9 cellular contexts compared by ENCODE assay signal in genomic region chr9:91420471-91421021, GRCh38. TPM values are rescaled to one million over a fixed set of nuclear protein-coding genes. Genes with fewer than 3 reads are reported as not detected.
DNase-seq lines count a peak whose midpoint lies in the region; ATAC-seq, FAIRE-seq and TF ChIP-seq lines count a peak whose summit lies in the region.
"Had no signal": no experiment of that assay in that cellular context is flagged by ENCODE, and none has a peak within 500 bp of the region (broad histone marks: within the 10 kb centered on the region; RNA-seq: fewer than 3 reads in every experiment).

No MANE protein-coding gene starts in this region.

- no peak for TF ChIP-seq POLR2A in breast epithelium (IDR thresholded peaks at IDR 0.05)
- no peak for TF ChIP-seq POLR2A in tibial nerve (IDR thresholded peaks at IDR 0.05)

- TF ChIP-seq CTCF in breast epithelium (IDR thresholded peaks at IDR 0.05): no peak
- TF ChIP-seq CTCF in lung (IDR thresholded peaks at IDR 0.05; ENCODE audit: control extremely low read depth, extremely low read depth): no peak
- TF ChIP-seq CTCF in tibial nerve (IDR thresholded peaks at IDR 0.05): no peak

- DNase-seq in activated T-cell treated with anti-CD3 and anti-CD28 coated beads, Interleukin-2, amount 50 U/mL, for 24 hours: peak; percentile 20
- no peak for DNase-seq in activated T-cell treated with anti-CD3 and anti-CD28 coated beads, Interleukin-2, amount 50 U/mL, for 1 hour
- no peak for DNase-seq in breast epithelium (ENCODE audit: low spot score in 2 of 2)
- no peak for DNase-seq in lung (ENCODE audit: low spot score)
- DNase-seq in tibial nerve (ENCODE audit: low spot score in 2 of 2): no peak
- no peak for DNase-seq in frontal cortex (ENCODE audit: low spot score in 2 of 2)
- no peak for DNase-seq in effector CD4-positive, alpha-beta T cell
- DNase-seq: CD4-positive, CD25-positive, alpha-beta regulatory T cell had no signal

- FAIRE-seq in frontal cortex (lab: Jason Lieb, UNC): no peak

- ATAC-seq in lung (ENCODE audit: insufficient read depth, low FRiP score) (no peak), GM21447 (IDR thresholded peaks at IDR 0.05; ENCODE audit: unreplicated experiment) (no peak)

- WGBS in lung, 2 donors: 67 to 68% methylated on average over 12 of the region's 12 CpGs
- WGBS in tibial nerve, 2 donors: 60% methylated on average over 12 of the region's 12 CpGs

- H3K36me3 Mint-ChIP-seq in activated T-cell treated with anti-CD3 and anti-CD28 coated beads, Interleukin-2, amount 50 U/mL, for 24 hours (ENCODE audit: low read depth): peaks cover 61% of the 10 kb centered on the region
- H3K36me3 Mint-ChIP-seq: CD4-positive, CD25-positive, alpha-beta regulatory T cell had no signal

- H3K4me1 ChIP-seq in breast epithelium (peaks cover 0 to 12% of the 10 kb centered on the region in 2 donors), lung (ENCODE audit: control insufficient read depth in 2 of 2, insufficient read depth in 2 of 2, low read length in 2 of 2) (peaks cover 0 to 12% of the 10 kb centered on the region in 2 donors), tibial nerve (peaks cover 0 to 61% (median 22%) of the 10 kb centered on the region in 4 donors)

- H3K27ac ChIP-seq in breast epithelium (peak overlapping the region; percentile 93 to 100), lung (ENCODE audit: low read depth in 1 of 2, low read length in 1 of 2) (peak overlapping the region; percentile 39 to 84), tibial nerve (peak overlapping the region; percentile 88 to 99 (median 93))

- peaks cover 66% of the 10 kb centered on the region for H3K4me1 Mint-ChIP-seq in activated T-cell treated with anti-CD3 and anti-CD28 coated beads, Interleukin-2, amount 50 U/mL, for 24 hours (ENCODE audit: low read depth)

- H3K27me3 Mint-ChIP-seq in activated T-cell treated with anti-CD3 and anti-CD28 coated beads, Interleukin-2, amount 50 U/mL, for 24 hours: no peaks in the 10 kb centered on the region

- TF ChIP-seq EP300 in tibial nerve (IDR thresholded peaks at IDR 0.05): peak in 1 of 2 donors; percentile 59

- intact Hi-C loops in breast epithelium (cut with DNase I; ENCODE audit: low total_unique reads): loop anchor here (5.0 to 10.0 kb wide), 3 partner anchors 116 to 386 kb away; no protein-coding TSS in a partner anchor

- H3K9me3 ChIP-seq in breast epithelium (no peaks in the 10 kb centered on the region), lung (ENCODE audit: control insufficient read depth in 2 of 2, insufficient read depth in 1 of 2, low read length in 1 of 2) (peaks cover 0 to 1% of the 10 kb centered on the region in 2 donors), tibial nerve (no peaks in the 10 kb centered on the region)

- H3K27me3 ChIP-seq in breast epithelium (no peaks in the 10 kb centered on the region), lung (ENCODE audit: control insufficient read depth, insufficient read depth) (no peaks in the 10 kb centered on the region), tibial nerve (no peaks in the 10 kb centered on the region)

- peak overlapping the region; percentile 95 for H3K27ac Mint-ChIP-seq in activated T-cell treated with anti-CD3 and anti-CD28 coated beads, Interleukin-2, amount 50 U/mL, for 24 hours
- H3K27ac Mint-ChIP-seq: CD4-positive, CD25-positive, alpha-beta regulatory T cell had no signal

- H3K36me3 ChIP-seq in breast epithelium (no peaks in the 10 kb centered on the region), lung (ENCODE audit: control insufficient read depth in 2 of 2, insufficient read depth in 2 of 2, low read length in 2 of 2) (no peaks in the 10 kb centered on the region), tibial nerve (no peaks in the 10 kb centered on the region)

- peak overlapping the region; percentile 59 to 88 (median 81) for H3K4me3 ChIP-seq in breast epithelium
- H3K4me3 ChIP-seq in lung: no peak overlapping the region
- H3K4me3 ChIP-seq in tibial nerve: peak overlapping the region; percentile 60 to 85 (median 68)

- peak overlapping the region; percentile 97 for H3K4me3 Mint-ChIP-seq in activated T-cell treated with anti-CD3 and anti-CD28 coated beads, Interleukin-2, amount 50 U/mL, for 24 hours

- no peaks in the 10 kb centered on the region for H3K9me3 Mint-ChIP-seq in activated T-cell treated with anti-CD3 and anti-CD28 coated beads, Interleukin-2, amount 50 U/mL, for 24 hours

RNA-seq across cellular contexts. Expression of gene NFIL3, which starts 3.1 kb away (rescaled TPM):
- total RNA-seq in breast epithelium (10 to 100 TPM; 65.1 to 87.2 (median 74.9) TPM), lung (10 to 100 TPM; 37.0 to 59.9 TPM), tibial nerve (10 to 100 TPM; 53.3 to 65.1 (median 57.3) TPM), frontal cortex (30.6 TPM)
- polyA plus RNA-seq in lung: 10 to 100 TPM; 13.1 to 75.3 TPM

RNA-seq across cellular contexts. Expression of gene AUH, which starts 58.8 kb away (rescaled TPM):
- total RNA-seq in breast epithelium (10 to 100 TPM; 34.2 to 64.4 (median 50.8) TPM), lung (10 to 100 TPM; 15.4 to 76.8 TPM), tibial nerve (10 to 100 TPM; 40.5 to 70.1 (median 44.9) TPM), frontal cortex (20.0 TPM)
- 10 to 100 TPM; 10.5 to 17.0 TPM for polyA plus RNA-seq in lung
